Comparison of ENCODE assay signal across 10 cellular contexts in genomic region chr15:41584636-41585139, GRCh38. TPM values are rescaled to one million over a fixed set of nuclear protein-coding genes. Genes with fewer than 3 reads are reported as not detected.
A peak's percentile ranks its signal among the peaks of the same experiment; 100 is the strongest.
DNase-seq lines count a peak whose midpoint lies in the region; ATAC-seq and TF ChIP-seq lines count a peak whose summit lies in the region.
"Had no signal": no experiment of that assay in that cellular context is flagged by ENCODE, and none has a peak within 500 bp of the region (broad histone marks: within the 10 kb centered on the region; RNA-seq: fewer than 3 reads in every experiment).

No MANE protein-coding gene starts in this region.

- no peaks in the 10 kb centered on the region for H3K9me3 ChIP-seq in BLaER1
- no peaks in the 10 kb centered on the region for H3K9me3 ChIP-seq in SK-N-MC (ENCODE audit: low read depth, low read length)
- H3K9me3 ChIP-seq in ovary: no peaks in the 10 kb centered on the region
- H3K9me3 ChIP-seq in SJCRH30 (replicated peaks): no peaks in the 10 kb centered on the region
- H3K9me3 ChIP-seq: HAP-1 had no signal

- ATAC-seq in GM19463 (IDR thresholded peaks at IDR 0.05; ENCODE audit: unreplicated experiment) (no peak), HG03439 (IDR thresholded peaks at IDR 0.05; ENCODE audit: unreplicated experiment) (no peak)

- intact Hi-C loops in ovary (cut with DNase I): no loop called here

- H3K27ac ChIP-seq in BLaER1: no peak overlapping the region
- H3K27ac ChIP-seq in SK-N-MC: peak overlapping the region; percentile 35
- peak overlapping the region; percentile 92 to 95 for H3K27ac ChIP-seq in ovary
- no peak overlapping the region for H3K27ac ChIP-seq in SJCRH30

- no peak overlapping the region for H3K9ac ChIP-seq in BLaER1
- H3K9ac ChIP-seq in SK-N-MC (ENCODE audit: insufficient read length): no peak overlapping the region

- 61 to 64% (median 62%) methylated on average over 7 of the region's 7 CpGs for WGBS in ovary, 3 donors

- DNase-seq in SK-N-MC (ENCODE audit: low read depth, low spot score) (no peak), fibroblast of mammary gland (ENCODE audit: low read depth) (no peak), ovary (no peak), SJCRH30 (no peak)
- no peak for DNase-seq in activated CD4-positive, CD25-positive, alpha-beta regulatory T cell treated with anti-CD3 and anti-CD28 coated beads, Interleukin-2, amount 50 U/mL, for 72 hours
- DNase-seq: MM.1S had no signal

- H3K4me2 ChIP-seq in BLaER1: peak overlapping the region; percentile 78

- no peak for TF ChIP-seq POLR2A in ovary (IDR thresholded peaks at IDR 0.05)

- TF ChIP-seq CTCF in fibroblast of mammary gland (conservative IDR thresholded peaks at IDR 0.05; ENCODE audit: control insufficient read depth, insufficient read depth, low read depth, low read length) (no peak), ovary (IDR thresholded peaks at IDR 0.05) (no peak)

- H3K27me3 ChIP-seq in BLaER1 (peaks cover 46% of the 10 kb centered on the region), ovary (no peaks in the 10 kb centered on the region), SJCRH30 (no peaks in the 10 kb centered on the region)

- TF ChIP-seq EP300 in ovary (IDR thresholded peaks at IDR 0.05): no peak

- H3K4me3 ChIP-seq in BLaER1: peak overlapping the region; percentile 59
- H3K4me3 ChIP-seq in SK-N-MC: peak overlapping the region; percentile 49; the same call in 1 of the 2 replicates
- peak overlapping the region; percentile 19 for H3K4me3 ChIP-seq in fibroblast of mammary gland (ENCODE audit: control insufficient read depth, low read depth, low read length)
- H3K4me3 ChIP-seq in ovary: peak overlapping the region; percentile 52
- no peak overlapping the region for H3K4me3 ChIP-seq in SJCRH30
- H3K4me3 ChIP-seq: HAP-1 had no signal

- H3K4me1 ChIP-seq in BLaER1 (peaks cover 8% of the 10 kb centered on the region), ovary (ENCODE audit: insufficient read depth) (no peaks in the 10 kb centered on the region), SJCRH30 (peaks cover 4% of the 10 kb centered on the region; the same call in 1 of the 2 replicates)
- H3K4me1 ChIP-seq: HAP-1 had no signal

- H3K36me3 ChIP-seq in BLaER1 (no peaks in the 10 kb centered on the region), SK-N-MC (ENCODE audit: insufficient read depth, low read length) (no peaks in the 10 kb centered on the region), ovary (no peaks in the 10 kb centered on the region), SJCRH30 (no peaks in the 10 kb centered on the region)
- H3K36me3 ChIP-seq: HAP-1 had no signal

- H4K20me1 ChIP-seq in BLaER1: peaks cover 10% of the 10 kb centered on the region; the same call in 1 of the 2 replicates

RNA-seq across cellular contexts. Expression of gene TYRO3, which starts 25.7 kb away (rescaled TPM):
- 100 to 1,000 TPM in 5 of 7 donors, 10 to 100 TPM in 2; 43.1 to 265 (median 135) TPM for total RNA-seq in ovary
- 10 to 100 TPM; 37.7 to 78.7 TPM for polyA plus RNA-seq in ovary
- 23.2 and 24.4 TPM in 2 replicates for total RNA-seq in SJCRH30 (2014; rRNA removed; shearing (Covaris generic))

RNA-seq across cellular contexts. Expression of gene RPAP1, which starts 40.6 kb away (rescaled TPM):
- 10 to 100 TPM; 19.1 to 33.2 (median 22.5) TPM for total RNA-seq in ovary
- 10 to 100 TPM in 1 of 2 donors, 1 to 10 TPM in 1; 8.6 to 12.0 TPM for polyA plus RNA-seq in ovary
- total RNA-seq in SJCRH30 (2014; rRNA removed; shearing (Covaris generic)): 19.5 and 24.0 TPM in 2 replicates

Comparison
In these comparisons a context has a peak if more than half of its experiments do, and no peak if none do; other contexts are left out.
1. H3K27ac ChIP-seq: peak in SK-N-MC (single experiment) and ovary (2 of 2); none in BLaER1 (single experiment) and SJCRH30 (single experiment).